Comparison of ENCODE assay signal across 18 cellular contexts in genomic region chr1:236398538-236398937, GRCh38. TPM values are rescaled to one million over a fixed set of nuclear protein-coding genes. Genes with fewer than 3 reads are reported as not detected.
"Had no signal": no experiment of that assay in that cellular context is flagged by ENCODE, and none has a peak within 500 bp of the region (broad histone marks: within the 10 kb centered on the region; RNA-seq: fewer than 3 reads in every experiment).

No MANE protein-coding gene starts in this region.

- H3K27ac ChIP-seq: cardiac muscle cell, colonic mucosa, epithelial cell of prostate, psoas muscle, right lobe of liver, spleen, transverse colon had no signal

- H3K4me3 ChIP-seq: cardiac muscle cell, colonic mucosa, psoas muscle, right lobe of liver, spleen, transverse colon had no signal

- H3K9me3 Mint-ChIP-seq: immature natural killer cell; naive thymus-derived CD4-positive, alpha-beta T cell; stimulated activated memory B cell treated with anti-CD40 and anti-IgM and Interleukin-4, amounts not matched to agents 10 μg/mL and 1 μg/mL and 100 μg/mL, for 72 hours; T-helper 1 cell treated with Interleukin-12 subunit alpha and Interleukin-12 subunit beta and Interleukin-4 antibody, amounts not matched to agents 30 μg/mL and 1 μg/mL, for 36 hours had no signal

- ATAC-seq: naive thymus-derived CD4-positive, alpha-beta T cell; psoas muscle; stimulated activated memory B cell treated with anti-CD40 and anti-IgM and Interleukin-4, amounts not matched to agents 10 μg/mL and 1 μg/mL and 100 μg/mL, for 72 hours had no signal

- H3K36me3 ChIP-seq: cardiac muscle cell, colonic mucosa, right lobe of liver, spleen, transverse colon had no signal

- H3K4me1 ChIP-seq: colonic mucosa, psoas muscle had no signal

- DNase-seq: activated naive CD4-positive, alpha-beta T cell treated with Interleukin-2 at 50 U/mL for 16 hours; activated T-cell treated with anti-CD3 and anti-CD28 coated beads, Interleukin-2, amount 50 U/mL, for 48 hours; colonic mucosa; immature natural killer cell; naive thymus-derived CD4-positive, alpha-beta T cell; occipital lobe; psoas muscle; right lobe of liver; spleen; stimulated activated CD4-positive, alpha-beta T cell treated with anti-CD3 and anti-CD28 coated beads, Interleukin-1b, Interleukin-23, amount 100 ng/mL, for 48 hours; substantia nigra; transverse colon had no signal

- H3K4me3 Mint-ChIP-seq: stimulated activated memory B cell treated with anti-CD40 and anti-IgM and Interleukin-4, amounts not matched to agents 10 μg/mL and 1 μg/mL and 100 μg/mL, for 72 hours; T-helper 1 cell treated with Interleukin-12 subunit alpha and Interleukin-12 subunit beta and Interleukin-4 antibody, amounts not matched to agents 30 μg/mL and 1 μg/mL, for 36 hours had no signal

- H3K9me3 ChIP-seq: colonic mucosa, psoas muscle, right lobe of liver, spleen, transverse colon had no signal

- H3K27ac Mint-ChIP-seq: immature natural killer cell; stimulated activated memory B cell treated with anti-CD40 and anti-IgM and Interleukin-4, amounts not matched to agents 10 μg/mL and 1 μg/mL and 100 μg/mL, for 72 hours; T-helper 1 cell treated with Interleukin-12 subunit alpha and Interleukin-12 subunit beta and Interleukin-4 antibody, amounts not matched to agents 30 μg/mL and 1 μg/mL, for 36 hours had no signal

- FAIRE-seq: TTC549 had no signal

- H3K27me3 ChIP-seq: right lobe of liver had no signal

- H3K36me3 Mint-ChIP-seq: stimulated activated memory B cell treated with anti-CD40 and anti-IgM and Interleukin-4, amounts not matched to agents 10 μg/mL and 1 μg/mL and 100 μg/mL, for 72 hours had no signal

RNA-seq across cellular contexts. Expression of gene EDARADD, which starts 4.5 kb away (rescaled TPM):
- total RNA-seq: lung microvascular endothelial cell had no signal
- polyA plus RNA-seq: naive thymus-derived CD4-positive, alpha-beta T cell had no signal
